In the genomic region with DNA sequence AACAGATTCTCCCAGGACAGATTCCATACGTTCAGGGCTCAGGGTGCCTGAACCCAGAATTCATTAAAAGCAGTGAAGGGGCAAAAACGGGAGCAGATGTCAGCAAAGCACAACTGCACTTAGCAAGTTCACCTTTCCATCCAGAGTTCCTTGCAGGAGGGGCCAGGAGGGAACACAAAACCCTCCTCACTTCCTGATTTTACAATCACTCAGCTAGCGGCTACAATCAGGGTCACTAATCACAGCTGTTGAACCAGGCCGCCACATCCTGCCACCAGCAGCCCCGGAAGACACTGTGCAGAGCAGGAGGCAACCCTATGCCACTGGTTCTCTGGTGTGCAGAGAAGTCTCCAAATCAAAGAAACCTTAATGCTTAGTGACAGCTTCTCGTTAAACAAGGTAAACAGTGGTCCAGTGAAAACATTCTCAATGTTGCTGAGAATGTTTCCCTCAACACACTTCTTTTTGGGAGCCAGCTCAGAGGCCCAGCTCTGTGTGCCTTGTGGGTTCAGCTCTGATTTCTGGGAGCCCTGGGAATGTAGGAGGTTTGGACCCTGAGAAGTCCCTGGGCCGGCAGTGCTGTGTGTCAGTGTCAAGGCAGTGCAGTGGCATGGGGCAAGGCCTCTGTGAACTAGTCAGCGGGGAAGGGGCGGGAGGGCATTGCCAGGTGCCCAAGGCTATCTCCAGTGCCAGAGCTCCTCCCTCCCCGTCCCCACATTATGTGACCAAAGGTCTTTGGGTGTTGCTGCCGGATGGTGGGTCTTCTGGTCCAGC, we compare ENCODE assay signal across 8 cellular contexts. TPM values are rescaled to one million over a fixed set of nuclear protein-coding genes. Genes with fewer than 3 reads are reported as not detected.
DNase-seq lines count a peak whose midpoint lies in the region; ATAC-seq and TF ChIP-seq lines count a peak whose summit lies in the region.

No MANE protein-coding gene starts in this region.

- CTCF ChIA-PET in Calu3 (lab: Charles Lee): interaction anchor here (0.6 to 2.1 kb wide), 13 partner anchors 14 to 209 kb away, joined by 3 to 14 read pairs (median 4); partner anchors contain the start of gene NEMF

- no peaks in the 10 kb centered on the region for H3K27me3 Mint-ChIP-seq in Calu3 (ENCODE audit: unreplicated experiment)
- H3K27me3 Mint-ChIP-seq in stimulated activated naive CD8-positive, alpha-beta T cell treated with anti-CD3 and anti-CD28 coated beads, Interleukin-15, Interleukin-2, amounts not matched to agents 100 ng/mL and 50 ng/mL, for 24 hours: no peaks in the 10 kb centered on the region

- no peaks in the 10 kb centered on the region for H3K9me3 Mint-ChIP-seq in Calu3 (ENCODE audit: low read depth, unreplicated experiment)
- no peaks in the 10 kb centered on the region for H3K9me3 Mint-ChIP-seq in stimulated activated naive CD8-positive, alpha-beta T cell treated with anti-CD3 and anti-CD28 coated beads, Interleukin-15, Interleukin-2, amounts not matched to agents 100 ng/mL and 50 ng/mL, for 24 hours

- no TSS peak for BruUV-seq in Calu3 (replicated peaks; lab: Mats Ljungman, UMichigan)

- TF ChIP-seq CTCF in Calu3 (IDR thresholded peaks at IDR 0.05; ENCODE audit: unreplicated experiment): no peak

- peak; percentile 52 for DNase-seq in Calu3
- peak; percentile 58 for DNase-seq in SKM-1 treated with dmso at 0.1 percent for 144 hours (lab: John Stamatoyannopoulos, UW; ENCODE audit: unreplicated experiment)
- peak; percentile 40 for DNase-seq in amniotic epithelial cell (ENCODE audit: low read depth)
- DNase-seq in left colon: peak; percentile 73 to 81
- no peak for DNase-seq in NCI-H774 (lab: John Stamatoyannopoulos, UW)

- intact Hi-C loops in Calu3 (cut with micrococcal nuclease; ENCODE audit: unreplicated experiment): loop anchor here (2.0 to 5.0 kb wide), 4 partner anchors 50 to 193 kb away; no protein-coding TSS in a partner anchor
- intact Hi-C loops in left colon (cut with DNase I, micrococcal nuclease): no loop called here

- H3K27ac Mint-ChIP-seq in Calu3 (ENCODE audit: unreplicated experiment): peak overlapping the region; percentile 91
- peak overlapping the region; percentile 99 for H3K27ac Mint-ChIP-seq in stimulated activated naive CD8-positive, alpha-beta T cell treated with anti-CD3 and anti-CD28 coated beads, Interleukin-15, Interleukin-2, amounts not matched to agents 100 ng/mL and 50 ng/mL, for 24 hours

- peak overlapping the region; percentile 55 for H3K4me3 Mint-ChIP-seq in Calu3 (ENCODE audit: low read depth, unreplicated experiment)
- peak overlapping the region; percentile 93 for H3K4me3 Mint-ChIP-seq in stimulated activated naive CD8-positive, alpha-beta T cell treated with anti-CD3 and anti-CD28 coated beads, Interleukin-15, Interleukin-2, amounts not matched to agents 100 ng/mL and 50 ng/mL, for 24 hours

- ATAC-seq in GM19455 (IDR thresholded peaks at IDR 0.05; ENCODE audit: unreplicated experiment): peak; percentile 61
- peak; percentile 40 for ATAC-seq in HG03520 (IDR thresholded peaks at IDR 0.05; ENCODE audit: unreplicated experiment)
- peak; percentile 72 for ATAC-seq in left colon

- H3K4me1 Mint-ChIP-seq in Calu3 (ENCODE audit: low read depth, unreplicated experiment): peaks cover 48% of the 10 kb centered on the region
- H3K4me1 Mint-ChIP-seq in stimulated activated naive CD8-positive, alpha-beta T cell treated with anti-CD3 and anti-CD28 coated beads, Interleukin-15, Interleukin-2, amounts not matched to agents 100 ng/mL and 50 ng/mL, for 24 hours (ENCODE audit: low read depth): peaks cover 83% of the 10 kb centered on the region

- peaks cover 15% of the 10 kb centered on the region for H3K36me3 Mint-ChIP-seq in Calu3 (ENCODE audit: insufficient read depth, unreplicated experiment)
- H3K36me3 Mint-ChIP-seq in stimulated activated naive CD8-positive, alpha-beta T cell treated with anti-CD3 and anti-CD28 coated beads, Interleukin-15, Interleukin-2, amounts not matched to agents 100 ng/mL and 50 ng/mL, for 24 hours (ENCODE audit: low read depth): peaks cover 4% of the 10 kb centered on the region

RNA-seq across cellular contexts. Expression of gene VCPKMT, which starts 54.5 kb away (rescaled TPM):
- total RNA-seq in Calu3 (2022): 7.1 and 8.8 TPM in 2 replicates
- total RNA-seq in left colon: 1 to 10 TPM; 4.3 to 5.4 TPM
